27 cellular contexts compared by ENCODE assay signal in the genomic region with DNA sequence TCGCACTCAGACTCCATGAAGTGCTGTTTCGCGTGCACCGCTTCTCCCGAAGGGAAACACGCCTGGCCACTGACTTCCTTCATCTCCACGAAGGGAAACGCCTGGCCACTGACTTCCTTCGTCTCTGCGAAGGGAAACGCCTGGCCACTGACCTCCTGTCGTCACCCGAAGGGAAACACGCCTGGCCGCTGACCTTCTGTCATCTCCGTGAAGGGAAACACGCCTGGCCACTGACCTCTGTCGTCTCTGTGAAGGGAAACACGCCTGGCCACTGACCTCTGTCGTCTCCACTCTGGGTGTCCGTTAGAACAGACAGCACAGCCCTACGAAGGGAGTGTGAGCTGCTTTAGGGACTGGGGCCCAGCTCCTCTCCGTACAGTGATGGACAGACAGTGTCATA. TPM values are rescaled to one million over a fixed set of nuclear protein-coding genes. Genes with fewer than 3 reads are reported as not detected.
DNase-seq lines count a peak whose midpoint lies in the region; ATAC-seq, FAIRE-seq and TF ChIP-seq lines count a peak whose summit lies in the region.
"Had no signal": no experiment of that assay in that cellular context is flagged by ENCODE, and none has a peak within 500 bp of the region (broad histone marks: within the 10 kb centered on the region; RNA-seq: fewer than 3 reads in every experiment).

No MANE protein-coding gene starts in this region.

- dilution Hi-C loops in endothelial cell of umbilical vein (cut with MboI; ENCODE audit: extremely low pct_ligation_motif_present, low sequenced_read_pairs), result no loop called here

- POLR2A ChIA-PET in endothelial cell of umbilical vein (lab: Charles Lee), result no interaction called here

- peak; percentile 98 for FAIRE-seq in endothelial cell of umbilical vein (lab: Jason Lieb, UNC)

- H2AFZ ChIP-seq in endothelial cell of umbilical vein (ENCODE audit: low read depth, low read length), result no peak overlapping the region
- H2AFZ ChIP-seq: hepatocyte had no signal

- no peaks in the 10 kb centered on the region for H4K20me1 ChIP-seq in endothelial cell of umbilical vein (replicated peaks; ENCODE audit: control insufficient read depth, extremely low read depth, insufficient read depth, low read length)

- no peaks in the 10 kb centered on the region for H3K9me1 ChIP-seq in endothelial cell of umbilical vein (replicated peaks; ENCODE audit: control insufficient read depth, extremely low read depth, insufficient read depth, low read length)

- no peaks in the 10 kb centered on the region for H3K27me3 ChIP-seq in endothelial cell of umbilical vein (ENCODE audit: control insufficient read depth in 2 of 2, insufficient read depth in 2 of 2, low read length in 2 of 2)
- H3K27me3 ChIP-seq in liver (ENCODE audit: control insufficient read depth in 4 of 4, insufficient read depth in 4 of 4, low read length in 3 of 4), result no peaks in the 10 kb centered on the region
- H3K27me3 ChIP-seq in skeletal muscle tissue (ENCODE audit: control insufficient read depth in 3 of 3, insufficient read depth in 3 of 3, low read length in 3 of 3), result no peaks in the 10 kb centered on the region
- H3K27me3 ChIP-seq: brain microvascular endothelial cell, hepatocyte, sigmoid colon, testis had no signal

- H3K36me3 ChIP-seq in endothelial cell of umbilical vein (ENCODE audit: control insufficient read depth in 2 of 2, extremely low read depth in 1 of 2, insufficient read depth in 2 of 2, low read length in 2 of 2) (peaks cover 5 to 21% of the 10 kb centered on the region in 2 experiments), liver (ENCODE audit: control insufficient read depth in 4 of 4, insufficient read depth in 3 of 4, low read depth in 1 of 4, low read length in 3 of 4) (peaks cover 11 to 38% (median 32%) of the 10 kb centered on the region in 4 donors), skeletal muscle tissue (ENCODE audit: control insufficient read depth in 3 of 3, insufficient read depth in 3 of 3, low read length in 3 of 3) (peaks cover 36 to 64% (median 59%) of the 10 kb centered on the region in 3 donors)

- peak in 1 of 2 donors; percentile 16 for TF ChIP-seq RAD21 in liver (IDR thresholded peaks at IDR 0.05)

- no peaks in the 10 kb centered on the region for H3K79me2 ChIP-seq in endothelial cell of umbilical vein (ENCODE audit: control insufficient read depth, insufficient read depth, low read length)
- H3K79me2 ChIP-seq: hepatocyte had no signal

- WGBS in liver, result 55% methylated on average over 23 of the region's 23 CpGs

- TF ChIP-seq CTCF in endothelial cell of umbilical vein (IDR thresholded peaks at IDR 0.05; ENCODE audit: extremely low read depth in 1 of 2, insufficient read depth in 1 of 2, low read depth in 1 of 2, low read length in 2 of 2) (no peak), liver (IDR thresholded peaks at IDR 0.05; ENCODE audit: low read depth, low read length, missing input control) (no peak)

- H3K4me2 ChIP-seq in endothelial cell of umbilical vein (ENCODE audit: insufficient read depth, low read length), result no peak overlapping the region
- H3K4me2 ChIP-seq: hepatocyte had no signal

- H3K27ac ChIP-seq in endothelial cell of umbilical vein (ENCODE audit: insufficient read depth, low read depth, low read length), result peak overlapping the region; percentile 91
- peak overlapping the region; percentile 24 to 54 for H3K27ac ChIP-seq in liver (ENCODE audit: low read depth in 1 of 2, low read length in 2 of 2)
- H3K27ac ChIP-seq in skeletal muscle tissue (ENCODE audit: low read depth, low read length), result peak overlapping the region; percentile 56
- H3K27ac ChIP-seq: brain microvascular endothelial cell, hepatocyte, sigmoid colon had no signal

- TF ChIP-seq POLR2A in endothelial cell of umbilical vein (IDR thresholded peaks at IDR 0.05; ENCODE audit: low read depth, low read length), result peak; percentile 89

- intact Hi-C loops in endothelial cell of umbilical vein (cut with micrococcal nuclease), result loop anchor here (2.0 to 5.0 kb wide), 2 partner anchors 47 to 83 kb away; a partner anchor contains a TSS
- intact Hi-C loops in left colon (cut with DNase I, micrococcal nuclease), result no loop called here

- H3K4me1 ChIP-seq in endothelial cell of umbilical vein (ENCODE audit: control insufficient read depth, extremely low read depth, insufficient read depth, low read length) (peaks cover 19% of the 10 kb centered on the region), liver (ENCODE audit: control insufficient read depth in 4 of 4, insufficient read depth in 4 of 4, low read length in 3 of 4) (peaks cover 0 to 10% (median 6%) of the 10 kb centered on the region in 4 donors), skeletal muscle tissue (ENCODE audit: control insufficient read depth in 3 of 3, insufficient read depth in 3 of 3, low read length in 3 of 3) (peaks cover 11 to 27% (median 21%) of the 10 kb centered on the region in 3 donors)
- H3K4me1 ChIP-seq: sigmoid colon had no signal

- DNase-seq in UCSD-AML1 (lab: John Stamatoyannopoulos, UW; ENCODE audit: unreplicated experiment), result peak; percentile 81
- peak; percentile 98 for DNase-seq in endothelial cell of umbilical vein (ENCODE audit: low read depth, low spot score)
- DNase-seq in left colon, result no peak
- DNase-seq: activated CD8-positive, alpha-beta T cell treated with anti-CD3 and anti-CD28 coated beads for 36 hours; activated gamma-delta T cell; activated naive CD8-positive, alpha-beta T cell treated with anti-CD3 and anti-CD28 coated beads, Interleukin-2, amount 50 U/mL, for 24 hours; activated T-cell treated with anti-CD3 and anti-CD28 coated beads for 4 hours; brain microvascular endothelial cell; cortex of kidney; DMS 273 treated with DMSO at 0.1 percent for 48 hours; HCEC 1CT; immature natural killer cell; KG1; mesenchymal stem cell; NCI-H1436 treated with DMSO at 0.1 percent for 48 hours; NCI-H2171; NCI-H524; sigmoid colon had no signal

- no TSS peak for BruUV-seq in endothelial cell of umbilical vein (replicated peaks; lab: Mats Ljungman, UMichigan)

- H3K9ac ChIP-seq in endothelial cell of umbilical vein (replicated peaks; ENCODE audit: extremely low read depth, insufficient read depth, low read length) (peak overlapping the region; percentile 42), liver (ENCODE audit: low read depth in 1 of 2, low read length in 2 of 2) (no peak overlapping the region), skeletal muscle tissue (ENCODE audit: low read depth in 1 of 3, low read length in 3 of 3) (no peak overlapping the region)

- H3K4me3 ChIP-seq in endothelial cell of umbilical vein (replicated peaks in 1 of 3; ENCODE audit: insufficient read depth in 1 of 3, low read depth in 1 of 3, low read length in 3 of 3), result no peak overlapping the region
- no peak overlapping the region for H3K4me3 ChIP-seq in liver (ENCODE audit: low read depth in 1 of 3, low read length in 3 of 3)
- H3K4me3 ChIP-seq in skeletal muscle tissue (ENCODE audit: low read length in 3 of 3), result no peak overlapping the region
- H3K4me3 ChIP-seq: hepatocyte, sigmoid colon, testis had no signal

- no peak for ATAC-seq in left colon
- no peak for ATAC-seq in GM21367 (IDR thresholded peaks at IDR 0.05; ENCODE audit: unreplicated experiment)
- ATAC-seq in GM19463 (IDR thresholded peaks at IDR 0.05; ENCODE audit: unreplicated experiment), result no peak
- no peak for ATAC-seq in GM21447 (IDR thresholded peaks at IDR 0.05; ENCODE audit: unreplicated experiment)
- ATAC-seq: activated CD4-positive, CD25-positive, alpha-beta regulatory T cell treated with anti-CD3 and anti-CD28 coated beads, Interleukin-2, amount 50 U/mL, for 24 hours; activated CD8-positive, alpha-beta T cell treated with anti-CD3 and anti-CD28 coated beads for 36 hours; activated naive CD8-positive, alpha-beta T cell treated with anti-CD3 and anti-CD28 coated beads, Interleukin-2, amount 50 U/mL, for 24 hours; stimulated activated effector memory CD8-positive, alpha-beta T cell treated with anti-CD3 and anti-CD28 coated beads, Interleukin-12 subunit alpha, Interleukin-12 subunit beta, amount 100 ng/mL, for 72 hours had no signal

- H3K9me3 ChIP-seq in endothelial cell of umbilical vein (replicated peaks; ENCODE audit: control insufficient read depth, insufficient read depth, low read length) (no peaks in the 10 kb centered on the region), liver (ENCODE audit: control insufficient read depth in 4 of 4, low read length in 3 of 4) (no peaks in the 10 kb centered on the region), skeletal muscle tissue (ENCODE audit: control insufficient read depth in 3 of 3, low read length in 3 of 3) (no peaks in the 10 kb centered on the region)
- H3K9me3 ChIP-seq: sigmoid colon, testis had no signal

- CTCF ChIA-PET in endothelial cell of umbilical vein (lab: Charles Lee), result interaction anchor here (0.9 to 2.2 kb wide), 5 partner anchors 10 to 275 kb away, joined by 3 to 10 read pairs (median 5); no protein-coding TSS in a partner anchor

TF ChIP-seq in liver, 16 proteins besides CTCF, POLR2A, EP300 and RAD21 (continues in another document):
- TF ChIP-seq EGR1 (IDR thresholded peaks at IDR 0.05; ENCODE audit: low read depth in 2 of 2) (peak in 1 of 2 donors; percentile 84), YY1 (IDR thresholded peaks at IDR 0.05) (no peak), TAF1 (conservative IDR thresholded peaks at IDR 0.05) (no peak)

RNA-seq across cellular contexts. Expression of a gene that starts 17.1 kb away (rescaled TPM):
- 144 and 154 TPM in 2 replicates for total RNA-seq in endothelial cell of umbilical vein
- polyA plus RNA-seq in endothelial cell of umbilical vein, result 179 and 249 TPM in 2 replicates
- polyA plus RNA-seq in endothelial cell of umbilical vein (2011; cell fraction: cytosol; rRNA removed), result 131 and 170 TPM in 2 replicates
- 99.1 and 109 TPM in 2 replicates for polyA plus RNA-seq in endothelial cell of umbilical vein (2011; cell fraction: nucleus; rRNA removed)
- 146 and 147 TPM in 2 replicates for polyA plus RNA-seq in endothelial cell of umbilical vein (2012)
- 65.1 and 70.5 TPM in 2 replicates for polyA minus RNA-seq in endothelial cell of umbilical vein
- 104 TPM for polyA minus RNA-seq in endothelial cell of umbilical vein (2011; cell fraction: cytosol; rRNA and poly(A)+ RNA removed)
- 29.3 and 53.9 TPM in 2 replicates for polyA minus RNA-seq in endothelial cell of umbilical vein (2011; cell fraction: nucleus; rRNA and poly(A)+ RNA removed)
- total RNA-seq in liver, result 10 to 100 TPM; 45.3 to 70.9 TPM
- polyA plus RNA-seq in liver, result 10 to 100 TPM; 83.8 to 91.0 TPM
- 41.8 TPM for total RNA-seq in skeletal muscle tissue
- total RNA-seq in left colon, result 10 to 100 TPM; 67.2 to 73.1 TPM

RNA-seq across cellular contexts. Expression of a gene that starts 47.4 kb away (rescaled TPM):
- total RNA-seq in endothelial cell of umbilical vein, result 32.7 and 33.0 TPM in 2 replicates
- polyA plus RNA-seq in endothelial cell of umbilical vein, result 10.5 and 13.1 TPM in 2 replicates
- 11.1 and 11.5 TPM in 2 replicates for polyA plus RNA-seq in endothelial cell of umbilical vein (2011; cell fraction: cytosol; rRNA removed)
- polyA plus RNA-seq in endothelial cell of umbilical vein (2011; cell fraction: nucleus; rRNA removed), result 43.1 and 57.0 TPM in 2 replicates
- 19.7 and 21.3 TPM in 2 replicates for polyA plus RNA-seq in endothelial cell of umbilical vein (2012)
- 54.3 and 61.9 TPM in 2 replicates for polyA minus RNA-seq in endothelial cell of umbilical vein
- polyA minus RNA-seq in endothelial cell of umbilical vein (2011; cell fraction: cytosol; rRNA and poly(A)+ RNA removed), result 8.5 TPM
- 27.6 and 40.9 TPM in 2 replicates for polyA minus RNA-seq in endothelial cell of umbilical vein (2011; cell fraction: nucleus; rRNA and poly(A)+ RNA removed)
- 10 to 100 TPM; 12.7 to 19.7 TPM for total RNA-seq in liver
- polyA plus RNA-seq in liver, result 10 to 100 TPM in 1 of 2 donors, 1 to 10 TPM in 1; 9.9 to 11.9 TPM
- 26.6 TPM for total RNA-seq in skeletal muscle tissue
- 10 to 100 TPM; 91.6 to 99.5 TPM for total RNA-seq in left colon

Comparison
In these comparisons a context has a peak if more than half of its experiments do, and no peak if none do; other contexts are left out.
1. DNase-seq: peak in UCSD-AML1 (single experiment) and endothelial cell of umbilical vein (single experiment); none in left colon (0 of 2).
2. H3K27ac ChIP-seq: peak in every context shown above with its lines; median percentile 91 in endothelial cell of umbilical vein; 56 in skeletal muscle tissue; 39 in liver.